9 cellular contexts compared by ENCODE assay signal in genomic region chr16:11078812-11079459, GRCh38.
DNase-seq lines count a peak whose midpoint lies in the region; ATAC-seq and TF ChIP-seq lines count a peak whose summit lies in the region.
"Had no signal": no experiment of that assay in that cellular context is flagged by ENCODE, and none has a peak within 500 bp of the region (broad histone marks: within the 10 kb centered on the region; RNA-seq: fewer than 3 reads in every experiment).

No MANE protein-coding gene starts in this region.

- H3K4me3 ChIP-seq in colonic mucosa: no peak overlapping the region
- H3K4me3 ChIP-seq: dorsolateral prefrontal cortex had no signal

- DNase-seq in Right ventricle myocardium inferior (ENCODE audit: missing footprints) (no peak), cardiac septum (ENCODE audit: low spot score) (no peak), colonic mucosa (peak; percentile 72), mucosa of gallbladder (ENCODE audit: low spot score) (peak; percentile 79), NCI-H2029 (lab: John Stamatoyannopoulos, UW) (no peak), NCI-H446 (lab: John Stamatoyannopoulos, UW) (no peak), NCI-H526 treated with DMSO at 0.1 percent for 48 hours (lab: John Stamatoyannopoulos, UW) (no peak), NCI-H748 (lab: John Stamatoyannopoulos, UW; ENCODE audit: unreplicated experiment) (no peak)
- DNase-seq: dorsolateral prefrontal cortex had no signal

- intact Hi-C loops in Right ventricle myocardium inferior (cut with DNase I): no loop called here
- intact Hi-C loops in cardiac septum (cut with DNase I): no loop called here
- intact Hi-C loops in colonic mucosa (cut with DNase I): no loop called here

- H3K36me3 ChIP-seq in colonic mucosa: no peaks in the 10 kb centered on the region

- peak; percentile 55 for ATAC-seq in Right ventricle myocardium inferior

- H3K4me1 ChIP-seq in colonic mucosa: peaks cover 25% of the 10 kb centered on the region

- no peak for TF ChIP-seq CTCF in colonic mucosa (IDR thresholded peaks at IDR 0.05)

- no peaks in the 10 kb centered on the region for H3K9me3 ChIP-seq in colonic mucosa

- no peaks in the 10 kb centered on the region for H3K27me3 ChIP-seq in colonic mucosa
- H3K27me3 ChIP-seq: dorsolateral prefrontal cortex had no signal

- peak overlapping the region in 1 of 2 donors; percentile 41 for H3K9ac ChIP-seq in colonic mucosa (ENCODE audit: low read depth in 2 of 2, low read length in 2 of 2)

- H3K27ac ChIP-seq in colonic mucosa: peak overlapping the region; percentile 73
- H3K27ac ChIP-seq: dorsolateral prefrontal cortex had no signal

Comparison
In these comparisons a context has a peak if more than half of its experiments do, and no peak if none do; other contexts are left out.
1. DNase-seq: peak in colonic mucosa (single experiment) and mucosa of gallbladder (single experiment); none in Right ventricle myocardium inferior (single experiment), cardiac septum (single experiment), NCI-H2029 (single experiment), NCI-H446 (0 of 2), NCI-H526 treated with DMSO at 0.1 percent for 48 hours (single experiment) and NCI-H748 (single experiment).